In genomic region chr17:82775033-82775823, GRCh38 we compare ENCODE assay signal across 8 cellular contexts. TPM values are rescaled to one million over a fixed set of nuclear protein-coding genes. Genes with fewer than 3 reads are reported as not detected.
DNase-seq lines count a peak whose midpoint lies in the region; ATAC-seq and TF ChIP-seq lines count a peak whose summit lies in the region.

No MANE protein-coding gene starts in this region.

- peak overlapping the region in 1 of 2 donors; percentile 28 for H3K4me3 ChIP-seq in foreskin fibroblast (ENCODE audit: low read depth in 1 of 2, low read length in 2 of 2)

- peak; percentile 88 for TF ChIP-seq CTCF in foreskin fibroblast (IDR thresholded peaks at IDR 0.05; ENCODE audit: low read depth, low read length)

- DNase-seq in GM03348 (ENCODE audit: low spot score) (peak; percentile 90), NCI-H2081 (lab: John Stamatoyannopoulos, UW) (peak; percentile 63 to 65), foreskin fibroblast (peak in 1 of 2 donors; percentile 71), nucleus accumbens (lab: John Stamatoyannopoulos, UW) (peak in 38 of 56 donors; percentile 12 to 70 (median 36)), H4 (ENCODE audit: low spot score) (no peak)
- peak; percentile 55 for DNase-seq in activated T-cell treated with anti-CD3 and anti-CD28 coated beads, Interleukin-2, amount 50 U/mL, for 1 hour

- no peak for ATAC-seq in HG02571 (IDR thresholded peaks at IDR 0.05; ENCODE audit: unreplicated experiment)
- no peak for ATAC-seq in HG02970 (IDR thresholded peaks at IDR 0.05; ENCODE audit: low FRiP score, unreplicated experiment)

RNA-seq across cellular contexts. Expression of gene TBCD, which starts 23.4 kb away (rescaled TPM):
- 17.6 and 28.5 TPM in 2 replicates for total RNA-seq in H4 (2014; rRNA removed; shearing (Covaris generic))

RNA-seq across cellular contexts. Expression of gene FN3K, which starts 39.8 kb away (rescaled TPM):
- total RNA-seq in H4 (2014; rRNA removed; shearing (Covaris generic)) = 0.16 TPM in 1 of 2 replicates, not detected in the other

RNA-seq across cellular contexts. Expression of gene FN3KRP, which starts 58.7 kb away (rescaled TPM):
- total RNA-seq in H4 (2014; rRNA removed; shearing (Covaris generic)) = 22.5 and 23.1 TPM in 2 replicates
